ENCODE assay signal across 24 cellular contexts in genomic region chr21:40689816-40690215, GRCh38.
"Had no signal": no experiment of that assay in that cellular context is flagged by ENCODE, and none has a peak within 500 bp of the region (broad histone marks: within the 10 kb centered on the region; RNA-seq: fewer than 3 reads in every experiment).

No MANE protein-coding gene starts in this region.

- DNase-seq: dermis blood vessel endothelial cell; effector memory CD4-positive, alpha-beta T cell; head of caudate nucleus; kidney; left colon; left ventricle myocardium superior; lower lobe of right lung; natural killer cell; stimulated activated CD4-positive, alpha-beta T cell treated with anti-CD3 and anti-CD28 coated beads, Interleukin-12 subunit alpha, Interleukin-12 subunit beta, amount 100 ng/mL, for 4 hours; stimulated activated CD4-positive, alpha-beta T cell treated with anti-CD3 and anti-CD28 coated beads, Interleukin-1b, Interleukin-23, amount 100 ng/mL, for 48 hours; stimulated activated CD4-positive, alpha-beta T cell treated with anti-CD3 and anti-CD28 coated beads, Interleukin-4, amount 100 ng/mL, for 1 hour; stimulated activated naive CD4-positive, alpha-beta T cell treated with Interleukin-2 at 50 U/mL for 16 hours; stomach; thyroid gland; trophoblast cell had no signal

- H3K27me3 ChIP-seq: right atrium auricular region, stomach, thyroid gland, vagina had no signal

- H3K27ac Mint-ChIP-seq: natural killer cell; progenitor cell of endocrine pancreas; stimulated activated effector memory CD8-positive, alpha-beta T cell treated with anti-CD3 and anti-CD28 coated beads, Interleukin-12 subunit alpha, Interleukin-12 subunit beta, amount 100 ng/mL, for 72 hours had no signal

- H3K9ac ChIP-seq: parathyroid adenoma had no signal

- H2AFZ ChIP-seq: parathyroid adenoma had no signal

- H3K4me1 ChIP-seq: lower lobe of right lung, parathyroid adenoma, right atrium auricular region, stomach, thyroid gland, vagina had no signal

- H3K4me3 Mint-ChIP-seq: natural killer cell; neural crest cell; stimulated activated effector memory CD8-positive, alpha-beta T cell treated with anti-CD3 and anti-CD28 coated beads, Interleukin-12 subunit alpha, Interleukin-12 subunit beta, amount 100 ng/mL, for 72 hours had no signal

- H3K9me3 ChIP-seq: lower lobe of right lung, right atrium auricular region, stomach, thyroid gland, vagina had no signal

- H3K4me1 Mint-ChIP-seq: natural killer cell; stimulated activated effector memory CD8-positive, alpha-beta T cell treated with anti-CD3 and anti-CD28 coated beads, Interleukin-12 subunit alpha, Interleukin-12 subunit beta, amount 100 ng/mL, for 72 hours had no signal

- H3K9me3 Mint-ChIP-seq: neural crest cell had no signal

- H3K4me2 ChIP-seq: smooth muscle cell had no signal

- H3K79me2 ChIP-seq: parathyroid adenoma had no signal

- ATAC-seq: left colon; left ventricle myocardium superior; lower lobe of right lung; natural killer cell; sciatic nerve; stimulated activated effector memory CD8-positive, alpha-beta T cell treated with anti-CD3 and anti-CD28 coated beads, Interleukin-12 subunit alpha, Interleukin-12 subunit beta, amount 100 ng/mL, for 72 hours had no signal

- H3K36me3 Mint-ChIP-seq: natural killer cell; stimulated activated effector memory CD8-positive, alpha-beta T cell treated with anti-CD3 and anti-CD28 coated beads, Interleukin-12 subunit alpha, Interleukin-12 subunit beta, amount 100 ng/mL, for 72 hours had no signal

- H3K4me3 ChIP-seq: coronary artery, lower lobe of right lung, right atrium auricular region, smooth muscle cell, stomach, thyroid gland, vagina had no signal

- H3K27ac ChIP-seq: coronary artery, lower lobe of right lung, parathyroid adenoma, right atrium auricular region, stomach, thyroid gland, vagina had no signal

- H3K36me3 ChIP-seq: lower lobe of right lung, right atrium auricular region, stomach, thyroid gland, vagina had no signal
